In genomic region chr4:40335508-40335860, GRCh38 we compare ENCODE assay signal across 18 cellular contexts. TPM values are rescaled to one million over a fixed set of nuclear protein-coding genes. Genes with fewer than 3 reads are reported as not detected.
DNase-seq lines count a peak whose midpoint lies in the region; ATAC-seq and TF ChIP-seq lines count a peak whose summit lies in the region.
"Had no signal": no experiment of that assay in that cellular context is flagged by ENCODE, and none has a peak within 500 bp of the region (broad histone marks: within the 10 kb centered on the region; RNA-seq: fewer than 3 reads in every experiment).

No MANE protein-coding gene starts in this region.

- H3K4me1 ChIP-seq in parathyroid adenoma (peaks cover 6% of the 10 kb centered on the region), SJCRH30 (peaks cover 12% of the 10 kb centered on the region; the same call in 1 of the 2 replicates), upper lobe of left lung (no peaks in the 10 kb centered on the region)
- H3K4me1 ChIP-seq: colonic mucosa, esophagus muscularis mucosa, transverse colon had no signal

- CTCF ChIA-PET in RWPE1 (lab: Yijun Ruan, JAX): no interaction called here

- no peak overlapping the region for H3K9ac ChIP-seq in parathyroid adenoma
- H3K9ac ChIP-seq: KMS-11 had no signal

- peak; percentile 74 for DNase-seq in GM03348 (ENCODE audit: low spot score)
- DNase-seq in RWPE1 (ENCODE audit: low spot score): no peak
- DNase-seq in fibroblast of mammary gland (ENCODE audit: low read depth): peak; percentile 83
- no peak for DNase-seq in SJCRH30
- no peak for DNase-seq in upper lobe of left lung
- DNase-seq in NCI-H1048 (lab: John Stamatoyannopoulos, UW): no peak
- DNase-seq: activated CD4-positive, alpha-beta T cell treated with anti-CD3 and anti-CD28 coated beads, Interleukin-2, amount 50 U/mL, for 1 hour; activated T-cell treated with anti-CD3 and anti-CD28 coated beads, Interleukin-2, amount 50 U/mL, for 1 hour; CD4-positive, alpha-beta memory T cell; colonic mucosa; stimulated activated CD4-positive, alpha-beta T cell treated with anti-CD3 and anti-CD28 coated beads, Interleukin-4, amount 100 ng/mL, for 1 hour; T1000; transverse colon had no signal

- H2AFZ ChIP-seq in parathyroid adenoma: peak overlapping the region; percentile 68

- POLR2A ChIA-PET in RWPE1 (lab: Yijun Ruan, JAX; ENCODE audit: low non-redundant PET): no interaction called here

- no peak for TF ChIP-seq POLR2A in upper lobe of left lung (IDR thresholded peaks at IDR 0.05)

- 73 to 90% methylated on average over 4 of the region's 4 CpGs for WGBS in upper lobe of left lung, 2 donors

- no peak for TF ChIP-seq EP300 in upper lobe of left lung (IDR thresholded peaks at IDR 0.05)

- H3K36me3 ChIP-seq in parathyroid adenoma (ENCODE audit: control insufficient read depth, insufficient read depth, low read length) (no peaks in the 10 kb centered on the region), SJCRH30 (no peaks in the 10 kb centered on the region), upper lobe of left lung (no peaks in the 10 kb centered on the region)
- H3K36me3 ChIP-seq: colonic mucosa, esophagus muscularis mucosa, transverse colon had no signal

- TF ChIP-seq CTCF in RWPE1 (conservative IDR thresholded peaks at IDR 0.05; ENCODE audit: low read depth) (no peak), fibroblast of mammary gland (conservative IDR thresholded peaks at IDR 0.05; ENCODE audit: control insufficient read depth, insufficient read depth, low read depth, low read length) (no peak), parathyroid adenoma (IDR thresholded peaks at IDR 0.05) (no peak), upper lobe of left lung (IDR thresholded peaks at IDR 0.05) (no peak)

- peak overlapping the region; percentile 26 for H3K27ac ChIP-seq in RWPE1
- peak overlapping the region; percentile 37 for H3K27ac ChIP-seq in parathyroid adenoma
- no peak overlapping the region for H3K27ac ChIP-seq in SJCRH30
- H3K27ac ChIP-seq in upper lobe of left lung: no peak overlapping the region
- H3K27ac ChIP-seq: colonic mucosa, esophagus muscularis mucosa, KMS-11, transverse colon had no signal

- H3K4me3 ChIP-seq in fibroblast of mammary gland (ENCODE audit: control insufficient read depth, low read depth, low read length) (no peak overlapping the region), parathyroid adenoma (ENCODE audit: low read depth, low read length) (no peak overlapping the region), SJCRH30 (no peak overlapping the region), upper lobe of left lung (no peak overlapping the region)
- H3K4me3 ChIP-seq: colonic mucosa, esophagus muscularis mucosa, lung, transverse colon had no signal

- H3K79me2 ChIP-seq in parathyroid adenoma: no peaks in the 10 kb centered on the region

- H3K27me3 ChIP-seq in parathyroid adenoma (ENCODE audit: control insufficient read depth, insufficient read depth, low read length) (no peaks in the 10 kb centered on the region), SJCRH30 (no peaks in the 10 kb centered on the region), upper lobe of left lung (no peaks in the 10 kb centered on the region)
- H3K27me3 ChIP-seq: colonic mucosa, esophagus muscularis mucosa, transverse colon had no signal

- H3K4me2 ChIP-seq in parathyroid adenoma (ENCODE audit: low read length): no peak overlapping the region
- H3K4me2 ChIP-seq: KMS-11 had no signal

- H3K9me3 ChIP-seq in parathyroid adenoma (ENCODE audit: control insufficient read depth, low read length) (no peaks in the 10 kb centered on the region), SJCRH30 (replicated peaks) (no peaks in the 10 kb centered on the region), upper lobe of left lung (no peaks in the 10 kb centered on the region)
- H3K9me3 ChIP-seq: colonic mucosa, esophagus muscularis mucosa, transverse colon had no signal

- ATAC-seq in upper lobe of left lung (ENCODE audit: low FRiP score in 2 of 2) (no peak), GM21515 (IDR thresholded peaks at IDR 0.05; ENCODE audit: unreplicated experiment) (no peak)

RNA-seq across cellular contexts. Expression of gene CHRNA9, which starts 0.4 kb away (rescaled TPM):
- total RNA-seq in SJCRH30 (2014; rRNA removed; shearing (Covaris generic)): 0.08 and 0.51 TPM in 2 replicates
- under 1 TPM in 1 of 6 donors, not detected in 5; 0.49 TPM for total RNA-seq in upper lobe of left lung
- total RNA-seq: CD4-positive, alpha-beta memory T cell; colonic mucosa; transverse colon had no signal

Comparison
In these comparisons a context has a peak if more than half of its experiments do, and no peak if none do; other contexts are left out.
1. DNase-seq: peak in GM03348 (single experiment) and fibroblast of mammary gland (single experiment); none in RWPE1 (single experiment), SJCRH30 (0 of 2), upper lobe of left lung (0 of 2) and NCI-H1048 (single experiment).
2. H3K27ac ChIP-seq: peak in RWPE1 (single experiment) and parathyroid adenoma (single experiment); none in SJCRH30 (single experiment) and upper lobe of left lung (0 of 4).